Comparison of ENCODE assay signal across 29 cellular contexts in the genomic region with DNA sequence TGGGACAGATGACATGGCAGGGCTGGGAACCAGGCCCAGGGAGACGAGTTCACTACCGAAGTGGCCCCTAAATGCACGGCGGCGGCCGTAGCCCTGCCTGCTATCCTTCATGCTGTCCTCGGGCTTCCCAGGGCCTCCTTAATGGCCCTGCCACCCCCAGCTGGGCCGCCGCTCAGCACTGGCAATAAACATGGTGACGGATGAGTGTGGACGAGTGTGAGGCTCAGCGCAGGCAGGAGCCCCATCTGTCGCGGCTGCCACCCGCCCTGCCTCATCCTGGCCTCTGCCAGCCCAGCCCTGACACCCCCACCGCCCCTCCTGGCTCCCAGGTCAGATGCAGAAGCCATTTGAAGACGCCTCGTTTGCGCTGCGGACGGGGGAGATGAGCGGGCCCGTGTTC. TPM values are rescaled to one million over a fixed set of nuclear protein-coding genes. Genes with fewer than 3 reads are reported as not detected.
A peak's percentile ranks its signal among the peaks of the same experiment; 100 is the strongest.
DNase-seq lines count a peak whose midpoint lies in the region; ATAC-seq and TF ChIP-seq lines count a peak whose summit lies in the region.
"Had no signal": no experiment of that assay in that cellular context is flagged by ENCODE, and none has a peak within 500 bp of the region (broad histone marks: within the 10 kb centered on the region; RNA-seq: fewer than 3 reads in every experiment).

No MANE protein-coding gene starts in this region.

- TF ChIP-seq POLR2A in body of pancreas (IDR thresholded peaks at IDR 0.05): no peak

- intact Hi-C loops in body of pancreas (cut with DNase I): no loop called here
- intact Hi-C loops in naive thymus-derived CD4-positive, alpha-beta T cell (cut with micrococcal nuclease): loop anchor here (1.0 to 5.0 kb wide), 3 partner anchors 14 to 154 kb away; no protein-coding TSS in a partner anchor

- H3K4me1 ChIP-seq in body of pancreas: no peaks in the 10 kb centered on the region
- H3K4me1 ChIP-seq in naive thymus-derived CD4-positive, alpha-beta T cell (ENCODE audit: control insufficient read depth in 2 of 2, insufficient read depth in 2 of 2, low read length in 2 of 2): peaks cover 0 to 2% of the 10 kb centered on the region in 2 donors
- H3K4me1 ChIP-seq: left lung had no signal

- H3K4me3 Mint-ChIP-seq in naive thymus-derived CD4-positive, alpha-beta T cell: no peak overlapping the region
- H3K4me3 Mint-ChIP-seq in activated CD4-positive, alpha-beta memory T cell treated with anti-CD3 and anti-CD28 coated beads, Interleukin-2, amount 10 ng/mL, durations not matched to agents 7 days and 5 days: no peak overlapping the region
- H3K4me3 Mint-ChIP-seq: activated CD8-positive, alpha-beta T cell treated with anti-CD3 and anti-CD28 coated beads for 36 hours; activated naive CD8-positive, alpha-beta T cell treated with anti-CD3 and anti-CD28 coated beads for 36 hours; CD4-positive, alpha-beta memory T cell; effector memory CD8-positive, alpha-beta T cell; GM23338; neural progenitor cell had no signal

- peaks cover 15 to 65% (median 37%) of the 10 kb centered on the region in 7 donors for H3K4me1 Mint-ChIP-seq in naive thymus-derived CD4-positive, alpha-beta T cell
- peaks cover 12% of the 10 kb centered on the region for H3K4me1 Mint-ChIP-seq in activated CD4-positive, alpha-beta memory T cell treated with anti-CD3 and anti-CD28 coated beads, Interleukin-2, amount 10 ng/mL, durations not matched to agents 7 days and 5 days
- H3K4me1 Mint-ChIP-seq: neural progenitor cell had no signal

- CTCF ChIA-PET in naive thymus-derived CD4-positive, alpha-beta T cell (lab: Charles Lee): interaction anchor here (0.9 to 2.6 kb wide), 2 partner anchors 9 to 15 kb away, joined by 3 to 13 read pairs; no protein-coding TSS in a partner anchor
- CTCF ChIA-PET in activated CD4-positive, alpha-beta memory T cell treated with anti-CD3 and anti-CD28 coated beads, Interleukin-2, amount 10 ng/mL, durations not matched to agents 7 days and 5 days (lab: Charles Lee): no interaction called here

- H3K27me3 ChIP-seq in body of pancreas: no peaks in the 10 kb centered on the region
- no peaks in the 10 kb centered on the region for H3K27me3 ChIP-seq in naive thymus-derived CD4-positive, alpha-beta T cell (ENCODE audit: control insufficient read depth in 2 of 2, insufficient read depth in 2 of 2, low read length in 2 of 2)
- H3K27me3 ChIP-seq: cardiac muscle cell, left lung, neural progenitor cell, testis had no signal

- H3K27ac ChIP-seq in body of pancreas: no peak overlapping the region
- peak overlapping the region; percentile 16 for H3K27ac ChIP-seq in naive thymus-derived CD4-positive, alpha-beta T cell (ENCODE audit: low read depth, low read length)
- H3K27ac ChIP-seq: cardiac muscle cell, left lung, neural progenitor cell, testis had no signal

- no peaks in the 10 kb centered on the region for H3K9me3 ChIP-seq in body of pancreas
- no peaks in the 10 kb centered on the region for H3K9me3 ChIP-seq in naive thymus-derived CD4-positive, alpha-beta T cell (ENCODE audit: control insufficient read depth in 2 of 3, low read length in 3 of 3)
- H3K9me3 ChIP-seq: testis had no signal

- H3K9me3 Mint-ChIP-seq in naive thymus-derived CD4-positive, alpha-beta T cell: no peaks in the 10 kb centered on the region
- H3K9me3 Mint-ChIP-seq in activated CD4-positive, alpha-beta memory T cell treated with anti-CD3 and anti-CD28 coated beads, Interleukin-2, amount 10 ng/mL, durations not matched to agents 7 days and 5 days: no peaks in the 10 kb centered on the region
- H3K9me3 Mint-ChIP-seq: activated CD8-positive, alpha-beta T cell treated with anti-CD3 and anti-CD28 coated beads for 36 hours; activated naive CD8-positive, alpha-beta T cell treated with anti-CD3 and anti-CD28 coated beads for 36 hours; effector memory CD8-positive, alpha-beta T cell; neural progenitor cell had no signal

- H3K4me3 ChIP-seq in body of pancreas: no peak overlapping the region
- no peak overlapping the region for H3K4me3 ChIP-seq in naive thymus-derived CD4-positive, alpha-beta T cell (ENCODE audit: low read length)
- H3K4me3 ChIP-seq: cardiac muscle cell, GM23338, left lung, neural progenitor cell, testis had no signal

- TF ChIP-seq CTCF in body of pancreas (IDR thresholded peaks at IDR 0.05): no peak

- POLR2A ChIA-PET in naive thymus-derived CD4-positive, alpha-beta T cell (lab: Charles Lee): interaction anchor here (1.3 to 1.9 kb wide), 2 partner anchors 9 to 21 kb away, joined by 4 to 6 read pairs; a partner anchor contains a TSS
- POLR2A ChIA-PET in activated CD4-positive, alpha-beta memory T cell treated with anti-CD3 and anti-CD28 coated beads, Interleukin-2, amount 10 ng/mL, durations not matched to agents 7 days and 5 days (lab: Charles Lee): no interaction called here

- WGBS in body of pancreas, 2 donors: 80 to 91% methylated on average over 9 to 22 of the region's 23 CpGs

- H3K27ac Mint-ChIP-seq in naive thymus-derived CD4-positive, alpha-beta T cell: peak overlapping the region in 1 of 9 donors; percentile 54
- H3K27ac Mint-ChIP-seq in activated CD4-positive, alpha-beta memory T cell treated with anti-CD3 and anti-CD28 coated beads, Interleukin-2, amount 10 ng/mL, durations not matched to agents 7 days and 5 days: no peak overlapping the region
- H3K27ac Mint-ChIP-seq: activated CD8-positive, alpha-beta T cell treated with anti-CD3 and anti-CD28 coated beads for 36 hours; activated naive CD8-positive, alpha-beta T cell treated with anti-CD3 and anti-CD28 coated beads for 36 hours; GM23338; neural progenitor cell had no signal

- peaks cover 4 to 28% (median 10%) of the 10 kb centered on the region in 5 donors for H3K36me3 Mint-ChIP-seq in naive thymus-derived CD4-positive, alpha-beta T cell
- H3K36me3 Mint-ChIP-seq in activated CD4-positive, alpha-beta memory T cell treated with anti-CD3 and anti-CD28 coated beads, Interleukin-2, amount 10 ng/mL, durations not matched to agents 7 days and 5 days (ENCODE audit: low read depth): peaks cover 26% of the 10 kb centered on the region

- H3K36me3 ChIP-seq in body of pancreas (replicated peaks in 1 of 2; ENCODE audit: insufficient read depth in 1 of 2, low read depth in 2 of 2): peaks cover 0 to 2% of the 10 kb centered on the region in 2 donors
- peaks cover 0 to 79% (median 5%) of the 10 kb centered on the region in 3 experiments for H3K36me3 ChIP-seq in naive thymus-derived CD4-positive, alpha-beta T cell (ENCODE audit: control insufficient read depth in 2 of 3, insufficient read depth in 3 of 3, low read length in 3 of 3)
- H3K36me3 ChIP-seq: neural progenitor cell had no signal

- no peak for ATAC-seq in body of pancreas
- ATAC-seq in naive thymus-derived CD4-positive, alpha-beta T cell: no peak
- ATAC-seq: activated CD8-positive, alpha-beta T cell treated with anti-CD3 and anti-CD28 coated beads for 36 hours; esophagus mucosa; left lung; right cardiac atrium; Right ventricle myocardium inferior; stimulated activated naive CD8-positive, alpha-beta T cell treated with anti-CD3 and anti-CD28 coated beads, Interleukin-15, Interleukin-2, amounts not matched to agents 100 U/mL and 50 U/mL, for 24 hours had no signal

- no peaks in the 10 kb centered on the region for H3K27me3 Mint-ChIP-seq in naive thymus-derived CD4-positive, alpha-beta T cell
- H3K27me3 Mint-ChIP-seq in activated CD4-positive, alpha-beta memory T cell treated with anti-CD3 and anti-CD28 coated beads, Interleukin-2, amount 10 ng/mL, durations not matched to agents 7 days and 5 days: no peaks in the 10 kb centered on the region
- H3K27me3 Mint-ChIP-seq: activated CD8-positive, alpha-beta T cell treated with anti-CD3 and anti-CD28 coated beads for 36 hours; activated naive CD8-positive, alpha-beta T cell treated with anti-CD3 and anti-CD28 coated beads for 36 hours; CD4-positive, alpha-beta memory T cell; effector memory CD8-positive, alpha-beta T cell had no signal

- DNase-seq in D341Med (ENCODE audit: low spot score): peak; percentile 86
- peak; percentile 53 for DNase-seq in NCI-H1694 treated with DMSO at 0.1 percent for 48 hours (lab: John Stamatoyannopoulos, UW)
- peak in 3 of 4 donors; percentile 40 to 43 (median 41) for DNase-seq in body of pancreas
- no peak for DNase-seq in naive thymus-derived CD4-positive, alpha-beta T cell
- DNase-seq in EL: no peak
- DNase-seq in activated CD4-positive, alpha-beta memory T cell treated with anti-CD3 and anti-CD28 coated beads, Interleukin-2, amount 10 ng/mL, durations not matched to agents 7 days and 5 days: no peak
- DNase-seq in NCI-H510A (lab: John Stamatoyannopoulos, UW): no peak
- DNase-seq: activated naive CD8-positive, alpha-beta T cell treated with anti-CD3 and anti-CD28 coated beads for 36 hours; aorta; cortex of kidney; DMS153; GDM1; left lung; mesenchymal stem cell; MV-4-11; NCI-H146; NCI-H510A treated with DMSO at 0.1 percent for 48 hours; right cardiac atrium; stimulated activated CD4-positive, alpha-beta T cell treated with anti-CD3 and anti-CD28 coated beads, Interleukin-1b, Interleukin-23, amount 100 ng/mL, for 48 hours; stimulated activated naive CD8-positive, alpha-beta T cell treated with anti-CD3 and anti-CD28 coated beads, Interleukin-15, Interleukin-2, amounts not matched to agents 100 U/mL and 50 U/mL, for 24 hours; testis had no signal

RNA-seq across cellular contexts. Expression of a gene that starts 13.6 kb away (rescaled TPM):
- total RNA-seq in body of pancreas: 10 to 100 TPM; 22.7 to 27.0 TPM
- total RNA-seq in naive thymus-derived CD4-positive, alpha-beta T cell: 10 to 100 TPM; 41.4 to 93.2 (median 61.1) TPM
- polyA plus RNA-seq in naive thymus-derived CD4-positive, alpha-beta T cell: 10 to 100 TPM; 88.9 to 94.7 TPM
- 10 to 100 TPM; 96.0 to 97.0 TPM for total RNA-seq in activated CD4-positive, alpha-beta memory T cell treated with anti-CD3 and anti-CD28 coated beads, Interleukin-2, amount 10 ng/mL, durations not matched to agents 7 days and 5 days

RNA-seq across cellular contexts. Expression of a gene that starts 21.0 kb away (rescaled TPM):
- total RNA-seq in body of pancreas: 100 to 1,000 TPM; 113 to 120 TPM
- 100 to 1,000 TPM; 182 to 375 (median 198) TPM for total RNA-seq in naive thymus-derived CD4-positive, alpha-beta T cell
- polyA plus RNA-seq in naive thymus-derived CD4-positive, alpha-beta T cell: 100 to 1,000 TPM; 613 to 717 TPM
- total RNA-seq in activated CD4-positive, alpha-beta memory T cell treated with anti-CD3 and anti-CD28 coated beads, Interleukin-2, amount 10 ng/mL, durations not matched to agents 7 days and 5 days: 100 to 1,000 TPM; 339 to 372 TPM

RNA-seq across cellular contexts. Expression of a gene that starts 29.9 kb away (rescaled TPM):
- 10 to 100 TPM; 16.1 to 25.4 TPM for total RNA-seq in body of pancreas
- 10 to 100 TPM; 16.8 to 36.2 (median 34.0) TPM for total RNA-seq in naive thymus-derived CD4-positive, alpha-beta T cell
- 10 to 100 TPM in 1 of 2 donors, 1 to 10 TPM in 1; 8.5 to 16.1 TPM for polyA plus RNA-seq in naive thymus-derived CD4-positive, alpha-beta T cell
- total RNA-seq in activated CD4-positive, alpha-beta memory T cell treated with anti-CD3 and anti-CD28 coated beads, Interleukin-2, amount 10 ng/mL, durations not matched to agents 7 days and 5 days: 10 to 100 TPM; 18.3 to 20.6 TPM

Comparison
In these comparisons a context has a peak if more than half of its experiments do, and no peak if none do; other contexts are left out.
1. DNase-seq: peak in D341Med (single experiment), NCI-H1694 treated with DMSO at 0.1 percent for 48 hours (single experiment) and body of pancreas (3 of 4); none in naive thymus-derived CD4-positive, alpha-beta T cell (0 of 9), EL (single experiment), activated CD4-positive, alpha-beta memory T cell treated with anti-CD3 and anti-CD28 coated beads, Interleukin-2, amount 10 ng/mL, durations not matched to agents 7 days and 5 days (single experiment) and NCI-H510A (single experiment).